ENCODE assay signal across 18 cellular contexts in the genomic region with DNA sequence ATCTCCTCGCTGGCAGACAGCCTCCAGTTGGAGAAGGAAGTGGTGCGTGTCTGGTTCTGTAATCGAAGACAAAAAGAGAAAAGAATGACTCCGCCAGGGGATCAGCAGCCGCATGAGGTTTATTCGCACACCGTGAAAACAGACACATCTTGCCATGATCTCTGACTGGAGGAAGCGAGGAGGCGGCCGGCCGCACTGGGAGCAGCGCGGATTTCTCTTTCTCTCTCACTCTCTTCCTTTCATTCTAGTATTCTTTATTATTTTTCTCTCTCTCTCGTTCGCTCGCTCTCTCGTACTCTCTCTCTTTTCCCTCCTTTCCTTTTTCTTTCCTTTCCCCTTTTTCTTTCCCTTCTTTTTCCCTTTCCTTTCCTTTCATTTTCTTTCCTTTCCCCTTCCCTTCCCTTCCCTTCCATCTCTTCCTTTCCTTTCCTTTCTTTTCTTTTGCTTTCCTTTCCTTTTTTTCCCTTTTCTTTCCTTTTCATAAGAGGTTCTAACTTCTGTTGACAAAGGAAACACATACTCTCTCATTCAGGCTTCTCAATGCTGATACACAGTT. TPM values are rescaled to one million over a fixed set of nuclear protein-coding genes. Genes with fewer than 3 reads are reported as not detected.
DNase-seq lines count a peak whose midpoint lies in the region; ATAC-seq, FAIRE-seq and TF ChIP-seq lines count a peak whose summit lies in the region.
"Had no signal": no experiment of that assay in that cellular context is flagged by ENCODE, and none has a peak within 500 bp of the region (broad histone marks: within the 10 kb centered on the region; RNA-seq: fewer than 3 reads in every experiment).

No MANE protein-coding gene starts in this region.

- no peaks in the 10 kb centered on the region for H3K4me1 ChIP-seq in sigmoid colon
- H3K4me1 ChIP-seq: SJSA1 had no signal

- TF ChIP-seq POLR2A in sigmoid colon (IDR thresholded peaks at IDR 0.05): no peak
- no peak for TF ChIP-seq POLR2A in GM12891 (IDR thresholded peaks at IDR 0.05; ENCODE audit: low read depth, low read length)

- no peaks in the 10 kb centered on the region for H3K9me3 Mint-ChIP-seq in activated CD8-positive, alpha-beta T cell treated with anti-CD3 and anti-CD28 coated beads, Interleukin-2, amount 10 ng/mL, durations not matched to agents 7 days and 5 days (ENCODE audit: insufficient read depth)
- no peaks in the 10 kb centered on the region for H3K9me3 Mint-ChIP-seq in activated CD8-positive, alpha-beta T cell treated with anti-CD3 and anti-CD28 coated beads for 36 hours
- H3K9me3 Mint-ChIP-seq in activated T-helper 1 cell treated with anti-CD3 and anti-CD28 coated beads, Interleukin-12 subunit alpha, Interleukin-12 subunit beta, Interleukin-2, Interleukin-4 antibody, amounts not matched to agents 30 ng/mL and 10 ng/mL and 1 ng/mL, durations not matched to agents 14 hours and 24 hours and 36 hours: no peaks in the 10 kb centered on the region

- 8 to 18% methylated on average over 17 of the region's 17 CpGs for WGBS in sigmoid colon, 2 donors

- peaks cover 5% of the 10 kb centered on the region for H3K9me3 ChIP-seq in iPS-18c (ENCODE audit: control insufficient read depth, insufficient read depth, low read length)
- H3K9me3 ChIP-seq in sigmoid colon: no peaks in the 10 kb centered on the region
- H3K9me3 ChIP-seq: SJSA1 had no signal

- no peak for ATAC-seq in activated CD8-positive, alpha-beta T cell treated with anti-CD3 and anti-CD28 coated beads, Interleukin-2, amount 10 ng/mL, durations not matched to agents 7 days and 5 days
- no peak for ATAC-seq in activated CD8-positive, alpha-beta T cell treated with anti-CD3 and anti-CD28 coated beads for 36 hours
- ATAC-seq: K562 had no signal

- H3K27ac Mint-ChIP-seq in activated CD8-positive, alpha-beta T cell treated with anti-CD3 and anti-CD28 coated beads, Interleukin-2, amount 10 ng/mL, durations not matched to agents 7 days and 5 days: peak overlapping the region; percentile 15
- H3K27ac Mint-ChIP-seq in activated CD8-positive, alpha-beta T cell treated with anti-CD3 and anti-CD28 coated beads for 36 hours: no peak overlapping the region
- peak overlapping the region; percentile 44 for H3K27ac Mint-ChIP-seq in activated T-helper 1 cell treated with anti-CD3 and anti-CD28 coated beads, Interleukin-12 subunit alpha, Interleukin-12 subunit beta, Interleukin-2, Interleukin-4 antibody, amounts not matched to agents 30 ng/mL and 10 ng/mL and 1 ng/mL, durations not matched to agents 14 hours and 24 hours and 36 hours

- no peaks in the 10 kb centered on the region for H3K4me1 Mint-ChIP-seq in activated CD8-positive, alpha-beta T cell treated with anti-CD3 and anti-CD28 coated beads, Interleukin-2, amount 10 ng/mL, durations not matched to agents 7 days and 5 days (ENCODE audit: low read depth)
- no peaks in the 10 kb centered on the region for H3K4me1 Mint-ChIP-seq in activated CD8-positive, alpha-beta T cell treated with anti-CD3 and anti-CD28 coated beads for 36 hours (ENCODE audit: low read depth)
- no peaks in the 10 kb centered on the region for H3K4me1 Mint-ChIP-seq in activated T-helper 1 cell treated with anti-CD3 and anti-CD28 coated beads, Interleukin-12 subunit alpha, Interleukin-12 subunit beta, Interleukin-2, Interleukin-4 antibody, amounts not matched to agents 30 ng/mL and 10 ng/mL and 1 ng/mL, durations not matched to agents 14 hours and 24 hours and 36 hours (ENCODE audit: low read depth)

- POLR2A ChIA-PET in activated CD8-positive, alpha-beta T cell treated with anti-CD3 and anti-CD28 coated beads, Interleukin-2, amount 10 ng/mL, durations not matched to agents 7 days and 5 days (lab: Charles Lee): no interaction called here
- POLR2A ChIA-PET in activated CD8-positive, alpha-beta T cell treated with anti-CD3 and anti-CD28 coated beads for 36 hours (lab: Charles Lee): no interaction called here

- DNase-seq in activated CD8-positive, alpha-beta T cell treated with anti-CD3 and anti-CD28 coated beads, Interleukin-2, amount 10 ng/mL, durations not matched to agents 7 days and 5 days: no peak
- DNase-seq in activated CD8-positive, alpha-beta T cell treated with anti-CD3 and anti-CD28 coated beads for 36 hours: no peak
- no peak for DNase-seq in activated T-helper 1 cell treated with anti-CD3 and anti-CD28 coated beads, Interleukin-12 subunit alpha, Interleukin-12 subunit beta, Interleukin-2, Interleukin-4 antibody, amounts not matched to agents 30 ng/mL and 10 ng/mL and 1 ng/mL, durations not matched to agents 14 hours and 24 hours and 36 hours (ENCODE audit: low spot score)
- DNase-seq in sigmoid colon: no peak
- no peak for DNase-seq in middle frontal gyrus (ENCODE audit: extremely low spot score, low spot score)
- DNase-seq in NCI-H524 treated with DMSO at 0.1 percent for 48 hours (lab: John Stamatoyannopoulos, UW): no peak
- no peak for DNase-seq in GM12891 (ENCODE audit: insufficient read length, low spot score)
- DNase-seq: activated naive CD4-positive, alpha-beta T cell treated with anti-CD3 and anti-CD28 coated beads, Interleukin-2, amount 50 U/mL, for 16 hours; NCI-H2227 treated with DMSO at 0.1 percent for 48 hours had no signal

- no peaks in the 10 kb centered on the region for H3K36me3 ChIP-seq in sigmoid colon
- H3K36me3 ChIP-seq: SJSA1 had no signal

- peaks cover 33% of the 10 kb centered on the region for H3K27me3 Mint-ChIP-seq in activated CD8-positive, alpha-beta T cell treated with anti-CD3 and anti-CD28 coated beads, Interleukin-2, amount 10 ng/mL, durations not matched to agents 7 days and 5 days (ENCODE audit: low read depth)
- H3K27me3 Mint-ChIP-seq in activated CD8-positive, alpha-beta T cell treated with anti-CD3 and anti-CD28 coated beads for 36 hours: peaks cover 49% of the 10 kb centered on the region
- H3K27me3 Mint-ChIP-seq in activated T-helper 1 cell treated with anti-CD3 and anti-CD28 coated beads, Interleukin-12 subunit alpha, Interleukin-12 subunit beta, Interleukin-2, Interleukin-4 antibody, amounts not matched to agents 30 ng/mL and 10 ng/mL and 1 ng/mL, durations not matched to agents 14 hours and 24 hours and 36 hours (ENCODE audit: insufficient read depth): peaks cover 21% of the 10 kb centered on the region

- H3K27ac ChIP-seq in sigmoid colon: peak overlapping the region in 1 of 4 donors; percentile 63
- H3K27ac ChIP-seq: SJSA1 had no signal

- CTCF ChIA-PET in activated CD8-positive, alpha-beta T cell treated with anti-CD3 and anti-CD28 coated beads, Interleukin-2, amount 10 ng/mL, durations not matched to agents 7 days and 5 days (lab: Charles Lee): no interaction called here
- CTCF ChIA-PET in activated CD8-positive, alpha-beta T cell treated with anti-CD3 and anti-CD28 coated beads for 36 hours (lab: Charles Lee): no interaction called here

- no peak overlapping the region for H3K4me3 Mint-ChIP-seq in activated CD8-positive, alpha-beta T cell treated with anti-CD3 and anti-CD28 coated beads, Interleukin-2, amount 10 ng/mL, durations not matched to agents 7 days and 5 days
- H3K4me3 Mint-ChIP-seq in activated CD8-positive, alpha-beta T cell treated with anti-CD3 and anti-CD28 coated beads for 36 hours: no peak overlapping the region
- H3K4me3 Mint-ChIP-seq in activated T-helper 1 cell treated with anti-CD3 and anti-CD28 coated beads, Interleukin-12 subunit alpha, Interleukin-12 subunit beta, Interleukin-2, Interleukin-4 antibody, amounts not matched to agents 30 ng/mL and 10 ng/mL and 1 ng/mL, durations not matched to agents 14 hours and 24 hours and 36 hours: no peak overlapping the region

- FAIRE-seq in GM12891 (lab: Jason Lieb, UNC): no peak
- FAIRE-seq: K562 had no signal

- no peak for TF ChIP-seq EP300 in sigmoid colon (IDR thresholded peaks at IDR 0.05)

- intact Hi-C loops in activated CD8-positive, alpha-beta T cell treated with anti-CD3 and anti-CD28 coated beads for 36 hours (cut with micrococcal nuclease): no loop called here
- intact Hi-C loops in activated T-helper 1 cell treated with anti-CD3 and anti-CD28 coated beads, Interleukin-12 subunit alpha, Interleukin-12 subunit beta, Interleukin-2, Interleukin-4 antibody, amounts not matched to agents 30 ng/mL and 10 ng/mL and 1 ng/mL, durations not matched to agents 14 hours and 24 hours and 36 hours (cut with micrococcal nuclease): no loop called here
- intact Hi-C loops in sigmoid colon (cut with DNase I): loop anchor here (5.0 kb wide), 1 partner anchor 128 kb away; no protein-coding TSS in a partner anchor

- H3K36me3 Mint-ChIP-seq in activated CD8-positive, alpha-beta T cell treated with anti-CD3 and anti-CD28 coated beads, Interleukin-2, amount 10 ng/mL, durations not matched to agents 7 days and 5 days (ENCODE audit: low read depth): peaks cover 5% of the 10 kb centered on the region
- no peaks in the 10 kb centered on the region for H3K36me3 Mint-ChIP-seq in activated CD8-positive, alpha-beta T cell treated with anti-CD3 and anti-CD28 coated beads for 36 hours (ENCODE audit: low read depth)
- H3K36me3 Mint-ChIP-seq in activated T-helper 1 cell treated with anti-CD3 and anti-CD28 coated beads, Interleukin-12 subunit alpha, Interleukin-12 subunit beta, Interleukin-2, Interleukin-4 antibody, amounts not matched to agents 30 ng/mL and 10 ng/mL and 1 ng/mL, durations not matched to agents 14 hours and 24 hours and 36 hours (ENCODE audit: low read depth): no peaks in the 10 kb centered on the region

- H3K4me3 ChIP-seq in iPS-18c (ENCODE audit: insufficient read depth, low read depth, low read length): peak overlapping the region; percentile 36; the same call in 1 of the 2 replicates
- peak overlapping the region in 3 of 4 donors; percentile 18 to 42 (median 25) for H3K4me3 ChIP-seq in sigmoid colon
- H3K4me3 ChIP-seq: K562, SJSA1 had no signal

- no peak for TF ChIP-seq CTCF in activated CD8-positive, alpha-beta T cell treated with anti-CD3 and anti-CD28 coated beads for 36 hours (IDR thresholded peaks at IDR 0.05)
- TF ChIP-seq CTCF in sigmoid colon (IDR thresholded peaks at IDR 0.05): no peak

- H3K27me3 ChIP-seq in sigmoid colon: peaks cover 0 to 40% (median 22%) of the 10 kb centered on the region in 3 donors
- H3K27me3 ChIP-seq: SJSA1 had no signal

TF ChIP-seq in GM12891, 5 proteins besides CTCF, POLR2A, EP300 and RAD21 (continues in another document):
- TF ChIP-seq SPI1 (IDR thresholded peaks at IDR 0.05; ENCODE audit: low read depth, low read length) (no peak), POLR2AphosphoS5 (IDR thresholded peaks at IDR 0.05; ENCODE audit: low read depth, low read length) (no peak), POU2F2 (IDR thresholded peaks at IDR 0.05; ENCODE audit: low read depth, low read length) (no peak), PAX5 (IDR thresholded peaks at IDR 0.05; ENCODE audit: insufficient read depth, low read length, severe bottlenecking) (no peak)

RNA-seq across cellular contexts. Expression of gene POU3F4, which starts 1.2 kb away (rescaled TPM):
- not detected for total RNA-seq in activated CD8-positive, alpha-beta T cell treated with anti-CD3 and anti-CD28 coated beads, Interleukin-2, amount 10 ng/mL, durations not matched to agents 7 days and 5 days
- total RNA-seq in activated CD8-positive, alpha-beta T cell treated with anti-CD3 and anti-CD28 coated beads for 36 hours: not detected
- not detected in 2 replicates for total RNA-seq in activated T-helper 1 cell treated with anti-CD3 and anti-CD28 coated beads, Interleukin-12 subunit alpha, Interleukin-12 subunit beta, Interleukin-2, Interleukin-4 antibody, amounts not matched to agents 30 ng/mL and 10 ng/mL and 1 ng/mL, durations not matched to agents 14 hours and 24 hours and 36 hours
- total RNA-seq in sigmoid colon: under 1 TPM in 3 of 4 donors, not detected in 1; 0.28 to 0.71 (median 0.33) TPM
- polyA plus RNA-seq in sigmoid colon: under 1 TPM in 1 of 3 donors, not detected in 2; 0.06 TPM
- polyA plus RNA-seq in GM12891 (2012; ENCODE audit: low read depth, missing spikeins): not detected
- total RNA-seq: A673, epithelial cell of proximal tubule, G401, glomerular endothelial cell, K562, mononuclear cell, posterior vena cava, SJSA1 had no signal
- polyA plus RNA-seq: K562 had no signal
